ENCODE assay signal across 16 cellular contexts in the genomic region with DNA sequence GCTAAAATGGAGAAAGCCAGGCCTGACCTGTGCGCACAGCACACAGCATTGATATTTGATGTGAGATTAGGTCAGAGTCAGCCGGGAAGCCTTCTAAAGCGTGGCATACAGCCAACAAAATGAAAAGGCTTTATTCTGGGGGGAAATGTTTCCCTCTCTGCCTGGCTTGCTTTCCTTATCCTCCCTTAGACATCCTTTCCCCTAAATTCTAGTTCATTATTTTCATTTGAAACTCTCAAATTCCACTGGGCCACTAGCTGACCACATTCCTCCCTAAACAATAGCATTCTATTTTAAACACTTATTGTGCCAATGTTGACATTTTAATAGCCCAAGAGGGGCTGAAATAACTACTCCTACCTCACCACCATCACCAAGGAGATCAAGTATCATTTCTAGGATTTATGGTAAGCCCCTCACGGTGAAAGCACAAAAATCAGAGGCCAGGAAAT. TPM values are rescaled to one million over a fixed set of nuclear protein-coding genes. Genes with fewer than 3 reads are reported as not detected.
DNase-seq lines count a peak whose midpoint lies in the region; FAIRE-seq and TF ChIP-seq lines count a peak whose summit lies in the region.
"Had no signal": no experiment of that assay in that cellular context is flagged by ENCODE, and none has a peak within 500 bp of the region (broad histone marks: within the 10 kb centered on the region; RNA-seq: fewer than 3 reads in every experiment).

No MANE protein-coding gene starts in this region.

- peak overlapping the region; percentile 29 to 81 for H3K4ac ChIP-seq in mesenchymal stem cell (ENCODE audit: low read depth in 1 of 2, low read length in 2 of 2)

- no peaks in the 10 kb centered on the region for H3K79me2 ChIP-seq in endothelial cell of umbilical vein (ENCODE audit: control insufficient read depth, insufficient read depth, low read length)

- no peaks in the 10 kb centered on the region for H3K9me1 ChIP-seq in endothelial cell of umbilical vein (replicated peaks; ENCODE audit: control insufficient read depth, extremely low read depth, insufficient read depth, low read length)

- POLR2A ChIA-PET in endothelial cell of umbilical vein (lab: Charles Lee) = interaction anchor here (1.6 kb wide), 1 partner anchor 50 kb away, joined by 5 read pairs; a partner anchor contains a TSS

- FAIRE-seq in endothelial cell of umbilical vein (lab: Jason Lieb, UNC) = peak; percentile 76
- FAIRE-seq in GM12891 (lab: Jason Lieb, UNC) = no peak
- FAIRE-seq: GM19239 had no signal

- BruUV-seq in endothelial cell of umbilical vein (replicated peaks; lab: Mats Ljungman, UMichigan) (no TSS peak), Calu3 (replicated peaks; lab: Mats Ljungman, UMichigan) (no TSS peak)

- DNase-seq in COLO668 (lab: John Stamatoyannopoulos, UW; ENCODE audit: unreplicated experiment) (peak; percentile 58), M059J (ENCODE audit: low read depth) (peak; percentile 36), endothelial cell of umbilical vein (ENCODE audit: low read depth, low spot score) (peak; percentile 87), mesenchymal stem cell (peak; percentile 24), HPDE6-E6E7 (ENCODE audit: extremely low spot score) (no peak), NCI-H526 treated with DMSO at 0.1 percent for 48 hours (lab: John Stamatoyannopoulos, UW) (no peak), Calu3 (no peak), GM12891 (ENCODE audit: insufficient read length, low spot score) (no peak)
- DNase-seq: activated T-cell treated with anti-CD3 and anti-CD28 coated beads for 4 hours, KBM-7, NCI-H524, WERI-Rb-1 had no signal

- no peak overlapping the region for H2BK5ac ChIP-seq in mesenchymal stem cell (ENCODE audit: low read depth, low read length, poor library complexity, severe bottlenecking)

- H2BK120ac ChIP-seq in mesenchymal stem cell (ENCODE audit: low read depth, low read length) = peak overlapping the region; percentile 0

- H3K4me1 ChIP-seq in endothelial cell of umbilical vein (ENCODE audit: control insufficient read depth, extremely low read depth, insufficient read depth, low read length) (peaks cover 6% of the 10 kb centered on the region), mesenchymal stem cell (ENCODE audit: control insufficient read depth, insufficient read depth, low read depth, low read length) (peaks cover 12% of the 10 kb centered on the region)

- no peaks in the 10 kb centered on the region for H3K4me1 Mint-ChIP-seq in Calu3 (ENCODE audit: low read depth, unreplicated experiment)
- H3K4me1 Mint-ChIP-seq: CD14-positive monocyte, nephron had no signal

- H4K20me1 ChIP-seq in endothelial cell of umbilical vein (replicated peaks; ENCODE audit: control insufficient read depth, extremely low read depth, insufficient read depth, low read length) = no peaks in the 10 kb centered on the region

- no peaks in the 10 kb centered on the region for H3K36me3 ChIP-seq in endothelial cell of umbilical vein (ENCODE audit: control insufficient read depth in 2 of 2, extremely low read depth in 1 of 2, insufficient read depth in 2 of 2, low read length in 2 of 2)
- H3K36me3 ChIP-seq in mesenchymal stem cell (ENCODE audit: control insufficient read depth in 1 of 2, insufficient read depth in 2 of 2, low read depth in 1 of 2, low read length in 2 of 2) = no peaks in the 10 kb centered on the region
- H3K36me3 ChIP-seq: WERI-Rb-1 had no signal

- peak overlapping the region in 1 of 2 experiments; percentile 62 for H3K18ac ChIP-seq in mesenchymal stem cell (ENCODE audit: low read depth in 1 of 2, low read length in 2 of 2)

- no peak overlapping the region for H3K23ac ChIP-seq in mesenchymal stem cell (ENCODE audit: low read length in 2 of 2)

- H3K14ac ChIP-seq in mesenchymal stem cell (ENCODE audit: low read length in 2 of 2) = no peak overlapping the region

- H3K4me2 ChIP-seq in endothelial cell of umbilical vein (ENCODE audit: insufficient read depth, low read length) = no peak overlapping the region
- H3K4me2 ChIP-seq in mesenchymal stem cell (ENCODE audit: low read length, poor library complexity, severe bottlenecking) = no peak overlapping the region

- H2AK5ac ChIP-seq in mesenchymal stem cell (ENCODE audit: low read length, severe bottlenecking) = no peak overlapping the region

- CTCF ChIA-PET in endothelial cell of umbilical vein (lab: Charles Lee) = interaction anchor here (1.0 to 3.9 kb wide), 6 partner anchors 8 to 218 kb away, joined by 3 to 29 read pairs (median 6); no protein-coding TSS in a partner anchor
- CTCF ChIA-PET in Calu3 (lab: Charles Lee) = no interaction called here

- H3K27ac Mint-ChIP-seq in Calu3 (ENCODE audit: unreplicated experiment) = no peak overlapping the region
- H3K27ac Mint-ChIP-seq: CD14-positive monocyte had no signal

- no peak overlapping the region for H3K4me3 ChIP-seq in endothelial cell of umbilical vein (replicated peaks in 1 of 3; ENCODE audit: insufficient read depth in 1 of 3, low read depth in 1 of 3, low read length in 3 of 3)
- no peak overlapping the region for H3K4me3 ChIP-seq in mesenchymal stem cell (ENCODE audit: insufficient read depth in 1 of 2, low read depth in 1 of 2, low read length in 2 of 2)
- H3K4me3 ChIP-seq: SK-N-MC had no signal

- H3K79me1 ChIP-seq in mesenchymal stem cell (replicated peaks; ENCODE audit: low read length, poor library complexity, severe bottlenecking) = peaks cover 7% of the 10 kb centered on the region

- H3K9ac ChIP-seq in endothelial cell of umbilical vein (replicated peaks; ENCODE audit: extremely low read depth, insufficient read depth, low read length) (no peak overlapping the region), mesenchymal stem cell (ENCODE audit: low read length) (peak overlapping the region; percentile 56)

- TF ChIP-seq CTCF in endothelial cell of umbilical vein (IDR thresholded peaks at IDR 0.05; ENCODE audit: extremely low read depth in 1 of 2, insufficient read depth in 1 of 2, low read depth in 1 of 2, low read length in 2 of 2) (no peak), Calu3 (IDR thresholded peaks at IDR 0.05; ENCODE audit: unreplicated experiment) (no peak)

- peak overlapping the region; percentile 80 for H4K91ac ChIP-seq in mesenchymal stem cell (ENCODE audit: low read length)

- H2AFZ ChIP-seq in endothelial cell of umbilical vein (ENCODE audit: low read depth, low read length) = peak overlapping the region; percentile 2
- H2AFZ ChIP-seq in mesenchymal stem cell (ENCODE audit: low read depth, low read length) = no peak overlapping the region

- dilution Hi-C loops in endothelial cell of umbilical vein (cut with MboI; ENCODE audit: extremely low pct_ligation_motif_present, low sequenced_read_pairs) = no loop called here

- H4K8ac ChIP-seq in mesenchymal stem cell (ENCODE audit: low read length) = peak overlapping the region; percentile 84

- no peaks in the 10 kb centered on the region for H3K9me3 ChIP-seq in endothelial cell of umbilical vein (replicated peaks; ENCODE audit: control insufficient read depth, insufficient read depth, low read length)
- no peaks in the 10 kb centered on the region for H3K9me3 ChIP-seq in mesenchymal stem cell (ENCODE audit: control insufficient read depth, low read length)

- H3K27ac ChIP-seq in endothelial cell of umbilical vein (ENCODE audit: insufficient read depth, low read depth, low read length) (peak overlapping the region; percentile 26), mesenchymal stem cell (ENCODE audit: low read length, poor library complexity, severe bottlenecking) (peak overlapping the region; percentile 37)
- H3K27ac ChIP-seq: SK-N-MC, WERI-Rb-1 had no signal

- H3K27me3 ChIP-seq in endothelial cell of umbilical vein (ENCODE audit: control insufficient read depth in 2 of 2, insufficient read depth in 2 of 2, low read length in 2 of 2) = no peaks in the 10 kb centered on the region
- no peaks in the 10 kb centered on the region for H3K27me3 ChIP-seq in mesenchymal stem cell (ENCODE audit: control insufficient read depth in 1 of 2, insufficient read depth in 1 of 2, low read length in 2 of 2)

- peaks cover 2% of the 10 kb centered on the region for H3K9me3 Mint-ChIP-seq in Calu3 (ENCODE audit: low read depth, unreplicated experiment)

- no peaks in the 10 kb centered on the region for H3K27me3 Mint-ChIP-seq in Calu3 (ENCODE audit: unreplicated experiment)

- peak overlapping the region in 1 of 2 experiments; percentile 58 for H2BK12ac ChIP-seq in mesenchymal stem cell (ENCODE audit: low read length in 2 of 2)

- WGBS in mesenchymal stem cell = 72% methylated on average over 4 of the region's 4 CpGs

- intact Hi-C loops in endothelial cell of umbilical vein (cut with micrococcal nuclease) (no loop called here), Calu3 (cut with micrococcal nuclease; ENCODE audit: unreplicated experiment) (no loop called here)

- no peak overlapping the region for H3K4me3 Mint-ChIP-seq in Calu3 (ENCODE audit: low read depth, unreplicated experiment)
- H3K4me3 Mint-ChIP-seq: CD14-positive monocyte, nephron had no signal

- H2BK15ac ChIP-seq in mesenchymal stem cell (ENCODE audit: low read depth, poor library complexity, severe bottlenecking) = no peak overlapping the region

- H3K36me3 Mint-ChIP-seq in Calu3 (ENCODE audit: insufficient read depth, unreplicated experiment) = no peaks in the 10 kb centered on the region
- H3K36me3 Mint-ChIP-seq: CD14-positive monocyte had no signal

- TF ChIP-seq POLR2A in endothelial cell of umbilical vein (IDR thresholded peaks at IDR 0.05; ENCODE audit: low read depth, low read length) (no peak), GM12891 (IDR thresholded peaks at IDR 0.05; ENCODE audit: low read depth, low read length) (no peak)

RNA-seq across cellular contexts. Expression of a gene that starts 49.4 kb away (rescaled TPM):
- 7.8 and 8.6 TPM in 2 replicates for total RNA-seq in M059J (2014; rRNA removed; shearing (Covaris generic))
- total RNA-seq in endothelial cell of umbilical vein (10.8 and 18.7 TPM in 2 replicates), Calu3 (2022) (2.1 and 3.5 TPM in 2 replicates)
- polyA plus RNA-seq in endothelial cell of umbilical vein = 8.8 and 11.1 TPM in 2 replicates
- 5.7 and 7.9 TPM in 2 replicates for polyA plus RNA-seq in endothelial cell of umbilical vein (2011; cell fraction: cytosol; rRNA removed)
- polyA plus RNA-seq in endothelial cell of umbilical vein (2011; cell fraction: nucleus; rRNA removed) = 9.0 and 9.2 TPM in 2 replicates
- 5.4 and 7.1 TPM in 2 replicates for polyA plus RNA-seq in endothelial cell of umbilical vein (2012)
- polyA minus RNA-seq in endothelial cell of umbilical vein = 34.1 and 36.7 TPM in 2 replicates
- 0.61 TPM for polyA minus RNA-seq in endothelial cell of umbilical vein (2011; cell fraction: cytosol; rRNA and poly(A)+ RNA removed)
- polyA minus RNA-seq in endothelial cell of umbilical vein (2011; cell fraction: nucleus; rRNA and poly(A)+ RNA removed) = 13.3 and 15.2 TPM in 2 replicates
- 55.1 TPM for polyA plus RNA-seq in mesenchymal stem cell (2013, experiment 1 of 2)
- polyA plus RNA-seq in mesenchymal stem cell (2013, experiment 2 of 2) = 58.6 TPM
- 0.33 TPM for polyA plus RNA-seq in GM12891 (2012; ENCODE audit: low read depth, missing spikeins)

RNA-seq across cellular contexts. Expression of a gene that starts 49.4 kb away (rescaled TPM):
- 31.2 and 44.7 TPM in 2 replicates for total RNA-seq in M059J (2014; rRNA removed; shearing (Covaris generic))
- total RNA-seq in endothelial cell of umbilical vein (71.7 and 80.6 TPM in 2 replicates), Calu3 (2022) (68.7 and 70.8 TPM in 2 replicates)
- polyA plus RNA-seq in endothelial cell of umbilical vein = 86.0 and 94.8 TPM in 2 replicates
- polyA plus RNA-seq in endothelial cell of umbilical vein (2011; cell fraction: cytosol; rRNA removed) = 43.7 and 47.4 TPM in 2 replicates
- polyA plus RNA-seq in endothelial cell of umbilical vein (2011; cell fraction: nucleus; rRNA removed) = 74.2 and 99.0 TPM in 2 replicates
- polyA plus RNA-seq in endothelial cell of umbilical vein (2012) = 77.8 and 102 TPM in 2 replicates
- polyA minus RNA-seq in endothelial cell of umbilical vein = 150 TPM in 2 replicates
- 5.9 TPM for polyA minus RNA-seq in endothelial cell of umbilical vein (2011; cell fraction: cytosol; rRNA and poly(A)+ RNA removed)
- polyA minus RNA-seq in endothelial cell of umbilical vein (2011; cell fraction: nucleus; rRNA and poly(A)+ RNA removed) = 148 and 185 TPM in 2 replicates
- polyA plus RNA-seq in mesenchymal stem cell (2013, experiment 1 of 2) = 121 TPM
- polyA plus RNA-seq in mesenchymal stem cell (2013, experiment 2 of 2) = 125 TPM
- polyA plus RNA-seq in GM12891 (2012; ENCODE audit: low read depth, missing spikeins) = 9.5 TPM

Comparison
In these comparisons a context has a peak if more than half of its experiments do, and no peak if none do; other contexts are left out.
1. DNase-seq: peak in COLO668 (single experiment), M059J (single experiment), endothelial cell of umbilical vein (single experiment) and mesenchymal stem cell (single experiment); none in HPDE6-E6E7 (single experiment), NCI-H526 treated with DMSO at 0.1 percent for 48 hours (single experiment), Calu3 (single experiment) and GM12891 (single experiment).